Comparison of ENCODE assay signal across 8 cellular contexts in genomic region chr5:35202319-35203111, GRCh38. TPM values are rescaled to one million over a fixed set of nuclear protein-coding genes. Genes with fewer than 3 reads are reported as not detected.
DNase-seq lines count a peak whose midpoint lies in the region; ATAC-seq and TF ChIP-seq lines count a peak whose summit lies in the region.

No MANE protein-coding gene starts in this region.

- H3K27ac Mint-ChIP-seq in Calu3 (ENCODE audit: unreplicated experiment) (no peak overlapping the region), nephron progenitor cell (peak overlapping the region; percentile 23)

- no peaks in the 10 kb centered on the region for H3K36me3 Mint-ChIP-seq in Calu3 (ENCODE audit: insufficient read depth, unreplicated experiment)
- no peaks in the 10 kb centered on the region for H3K36me3 Mint-ChIP-seq in nephron progenitor cell (ENCODE audit: low read depth)

- CTCF ChIA-PET in Calu3 (lab: Charles Lee), result no interaction called here

- ATAC-seq in GM19035 (IDR thresholded peaks at IDR 0.05; ENCODE audit: unreplicated experiment) (peak; percentile 70), HG03045 (IDR thresholded peaks at IDR 0.05; ENCODE audit: unreplicated experiment) (no peak)

- H3K4me3 Mint-ChIP-seq in Calu3 (ENCODE audit: low read depth, unreplicated experiment), result no peak overlapping the region
- no peak overlapping the region for H3K4me3 Mint-ChIP-seq in nephron progenitor cell

- H3K9me3 Mint-ChIP-seq in Calu3 (ENCODE audit: low read depth, unreplicated experiment) (no peaks in the 10 kb centered on the region), nephron progenitor cell (no peaks in the 10 kb centered on the region)

- intact Hi-C loops in Calu3 (cut with micrococcal nuclease; ENCODE audit: unreplicated experiment) (loop anchor here (1.0 to 10.0 kb wide), 2 partner anchors 113 to 248 kb away; no protein-coding TSS in a partner anchor), posterior vena cava (cut with DNase I) (no loop called here)

- H3K27me3 Mint-ChIP-seq in Calu3 (ENCODE audit: unreplicated experiment), result peaks cover 26% of the 10 kb centered on the region
- peaks cover 7% of the 10 kb centered on the region for H3K27me3 Mint-ChIP-seq in nephron progenitor cell (ENCODE audit: low read depth, poor library complexity)

- no peaks in the 10 kb centered on the region for H3K4me1 Mint-ChIP-seq in Calu3 (ENCODE audit: low read depth, unreplicated experiment)
- peaks cover 28% of the 10 kb centered on the region for H3K4me1 Mint-ChIP-seq in nephron progenitor cell

- TF ChIP-seq CTCF in Calu3 (IDR thresholded peaks at IDR 0.05; ENCODE audit: unreplicated experiment), result peak; percentile 29
- peak; percentile 45 for TF ChIP-seq CTCF in nephron progenitor cell (IDR thresholded peaks at IDR 0.05)

- no TSS peak for BruUV-seq in Calu3 (replicated peaks; lab: Mats Ljungman, UMichigan)

- DNase-seq in Calu3 (peak; percentile 59), HuH-7.5 (ENCODE audit: low spot score) (peak; percentile 54), T1000 (lab: John Stamatoyannopoulos, UW) (peak; percentile 54), epidermal melanocyte (ENCODE audit: insufficient read length, low spot score) (peak; percentile 35), nephron progenitor cell (peak; percentile 48), posterior vena cava (ENCODE audit: low spot score) (no peak)

RNA-seq across cellular contexts. Expression of gene PRLR, which starts 27.8 kb away (rescaled TPM):
- total RNA-seq in Calu3 (2022) (0.59 and 1.2 TPM in 2 replicates), posterior vena cava (1 to 10 TPM in 1 of 2 donors, under 1 TPM in 1; 0.86 to 2.5 TPM)
